23 cellular contexts compared by ENCODE assay signal in genomic region chr7:148973256-148973655, GRCh38.
"Had no signal": no experiment of that assay in that cellular context is flagged by ENCODE, and none has a peak within 500 bp of the region (broad histone marks: within the 10 kb centered on the region; RNA-seq: fewer than 3 reads in every experiment).

No MANE protein-coding gene starts in this region.

- H3K4me3 Mint-ChIP-seq: activated CD4-positive, alpha-beta T cell treated with anti-CD3 and anti-CD28 coated beads, Interleukin-2, amount 10 ng/mL, durations not matched to agents 24 days and 14 days; activated CD8-positive, alpha-beta memory T cell treated with anti-CD3 and anti-CD28 coated beads, Interleukin-2, amount 10 ng/mL, durations not matched to agents 7 days and 5 days; activated CD8-positive, alpha-beta T cell treated with anti-CD3 and anti-CD28 coated beads for 36 hours; activated naive CD8-positive, alpha-beta T cell treated with anti-CD3 and anti-CD28 coated beads, Interleukin-2, amount 50 U/mL, for 24 hours; brain; natural killer cell had no signal

- DNase-seq: activated CD4-positive, alpha-beta T cell treated with anti-CD3 and anti-CD28 coated beads, Interleukin-2, amount 10 ng/mL, durations not matched to agents 24 days and 14 days; activated CD8-positive, alpha-beta memory T cell treated with anti-CD3 and anti-CD28 coated beads, Interleukin-2, amount 10 ng/mL, durations not matched to agents 7 days and 5 days; activated CD8-positive, alpha-beta T cell treated with anti-CD3 and anti-CD28 coated beads for 36 hours; activated gamma-delta T cell; activated naive CD4-positive, alpha-beta T cell treated with anti-CD3 and anti-CD28 coated beads, Interleukin-2, amount 50 U/mL, for 16 hours; activated naive CD8-positive, alpha-beta T cell treated with anti-CD3 and anti-CD28 coated beads, Interleukin-2, amount 50 U/mL, for 24 hours; activated T-cell treated with anti-CD3 and anti-CD28 coated beads for 4 hours; anterior cingulate cortex; central memory CD4-positive, alpha-beta T cell; effector memory CD4-positive, alpha-beta T cell; esophagus squamous epithelium; heart right ventricle; islet precursor cell; left cardiac atrium; midbrain; natural killer cell; retina; stimulated activated CD4-positive, alpha-beta T cell treated with anti-CD3 and anti-CD28 coated beads, Interleukin-12 subunit alpha, Interleukin-12 subunit beta, amount 100 ng/mL, for 4 hours; stimulated activated CD4-positive, alpha-beta T cell treated with anti-CD3 and anti-CD28 coated beads, Interleukin-1b, Interleukin-23, amount 100 ng/mL, for 48 hours; stomach had no signal

- H3K27ac Mint-ChIP-seq: activated CD4-positive, alpha-beta T cell treated with anti-CD3 and anti-CD28 coated beads, Interleukin-2, amount 10 ng/mL, durations not matched to agents 24 days and 14 days; activated CD8-positive, alpha-beta memory T cell treated with anti-CD3 and anti-CD28 coated beads, Interleukin-2, amount 10 ng/mL, durations not matched to agents 7 days and 5 days; activated CD8-positive, alpha-beta T cell treated with anti-CD3 and anti-CD28 coated beads for 36 hours; activated naive CD8-positive, alpha-beta T cell treated with anti-CD3 and anti-CD28 coated beads, Interleukin-2, amount 50 U/mL, for 24 hours; brain; natural killer cell; progenitor cell of endocrine pancreas had no signal

- H3K27me3 Mint-ChIP-seq: activated CD8-positive, alpha-beta T cell treated with anti-CD3 and anti-CD28 coated beads for 36 hours; activated naive CD8-positive, alpha-beta T cell treated with anti-CD3 and anti-CD28 coated beads, Interleukin-2, amount 50 U/mL, for 24 hours; brain had no signal

- H3K4me1 Mint-ChIP-seq: activated CD4-positive, alpha-beta T cell treated with anti-CD3 and anti-CD28 coated beads, Interleukin-2, amount 10 ng/mL, durations not matched to agents 24 days and 14 days; activated CD8-positive, alpha-beta memory T cell treated with anti-CD3 and anti-CD28 coated beads, Interleukin-2, amount 10 ng/mL, durations not matched to agents 7 days and 5 days; activated naive CD8-positive, alpha-beta T cell treated with anti-CD3 and anti-CD28 coated beads, Interleukin-2, amount 50 U/mL, for 24 hours had no signal

- H3K36me3 Mint-ChIP-seq: activated CD8-positive, alpha-beta memory T cell treated with anti-CD3 and anti-CD28 coated beads, Interleukin-2, amount 10 ng/mL, durations not matched to agents 7 days and 5 days; brain; natural killer cell had no signal

- H3K9me3 Mint-ChIP-seq: activated CD4-positive, alpha-beta T cell treated with anti-CD3 and anti-CD28 coated beads, Interleukin-2, amount 10 ng/mL, durations not matched to agents 24 days and 14 days; activated CD8-positive, alpha-beta T cell treated with anti-CD3 and anti-CD28 coated beads for 36 hours; activated naive CD8-positive, alpha-beta T cell treated with anti-CD3 and anti-CD28 coated beads, Interleukin-2, amount 50 U/mL, for 24 hours; brain; natural killer cell had no signal

- ATAC-seq: activated CD4-positive, CD25-positive, alpha-beta regulatory T cell treated with anti-CD3 and anti-CD28 coated beads, Interleukin-2, amount 50 U/mL, for 24 hours; activated CD8-positive, alpha-beta memory T cell treated with anti-CD3 and anti-CD28 coated beads, Interleukin-2, amount 10 ng/mL, durations not matched to agents 7 days and 5 days; activated CD8-positive, alpha-beta T cell treated with anti-CD3 and anti-CD28 coated beads for 36 hours; activated naive CD8-positive, alpha-beta T cell treated with anti-CD3 and anti-CD28 coated beads, Interleukin-2, amount 50 U/mL, for 24 hours; left cardiac atrium; natural killer cell had no signal
